In genomic region chr3:81364411-81364810, GRCh38 we compare ENCODE assay signal across 27 cellular contexts.
"Had no signal": no experiment of that assay in that cellular context is flagged by ENCODE, and none has a peak within 500 bp of the region (broad histone marks: within the 10 kb centered on the region; RNA-seq: fewer than 3 reads in every experiment).

No MANE protein-coding gene starts in this region.

- H3K27me3 ChIP-seq: neutrophil, pancreas, right lobe of liver, sigmoid colon, suprapubic skin, testis, tibial artery, transverse colon, upper lobe of right lung, uterus had no signal

- H3K27ac ChIP-seq: neutrophil, pancreas, prostate gland, right lobe of liver, sigmoid colon, suprapubic skin, testis, tibial artery, transverse colon, upper lobe of right lung, uterus had no signal

- H3K4me1 ChIP-seq: pancreas, prostate gland, right lobe of liver, sigmoid colon, suprapubic skin, testis, tibial artery, transverse colon, upper lobe of right lung, uterus had no signal

- ATAC-seq: naive thymus-derived CD8-positive, alpha-beta T cell; natural killer cell treated with Interleukin-12 subunit alpha and Interleukin-12 subunit beta and Interleukin-15 and Interleukin-18, amount 100 ng/mL, for 72 hours; pancreas; right cardiac atrium; right lobe of liver; stimulated activated memory B cell treated with anti-CD40 and anti-IgM and Interleukin-4, amounts not matched to agents 10 μg/mL and 1 μg/mL and 100 μg/mL, for 72 hours; stimulated activated naive CD8-positive, alpha-beta T cell treated with anti-CD3 and anti-CD28 coated beads, Interleukin-15, amount 100 ng/mL, for 72 hours; stimulated activated naive CD8-positive, alpha-beta T cell treated with anti-CD3 and anti-CD28 coated beads, Interleukin-15, Interleukin-2, amounts not matched to agents 100 U/mL and 50 U/mL, for 24 hours; upper lobe of right lung had no signal

- H3K4me3 ChIP-seq: pancreas, prostate gland, right lobe of liver, sigmoid colon, suprapubic skin, testis, tibial artery, transverse colon, upper lobe of right lung, uterus had no signal

- H3K9me3 ChIP-seq: neutrophil, pancreas, prostate gland, sigmoid colon, suprapubic skin, testis, tibial artery, transverse colon, upper lobe of right lung, uterus had no signal

- DNase-seq: naive thymus-derived CD8-positive, alpha-beta T cell; nephron progenitor cell; nucleus accumbens; pancreas; right cardiac atrium; right lobe of liver; sigmoid colon; small intestine; stimulated activated CD4-positive, alpha-beta T cell treated with anti-CD3 and anti-CD28 coated beads, Interleukin-12 subunit alpha, Interleukin-12 subunit beta, amount 100 ng/mL, for 4 hours; stimulated activated CD4-positive, alpha-beta T cell treated with anti-CD3 and anti-CD28 coated beads, Interleukin-1b, Interleukin-23, amount 100 ng/mL, for 48 hours; stimulated activated CD4-positive, alpha-beta T cell treated with anti-CD3 and anti-CD28 coated beads, Interleukin-4, amount 100 ng/mL, for 1 hour; stimulated activated CD4-positive, alpha-beta T cell treated with anti-CD3 and anti-CD28 coated beads, Interleukin-4, amount 100 ng/mL, for 4 hours; stimulated activated CD8-positive, alpha-beta memory T cell treated with anti-CD3 and anti-CD28 coated beads, Interleukin-4, amount 100 ng/mL, for 48 hours; stimulated activated naive CD4-positive, alpha-beta T cell; stimulated activated naive CD8-positive, alpha-beta T cell treated with anti-CD3 and anti-CD28 coated beads, Interleukin-15, amount 100 ng/mL, for 72 hours; stimulated activated naive CD8-positive, alpha-beta T cell treated with anti-CD3 and anti-CD28 coated beads, Interleukin-15, Interleukin-2, amounts not matched to agents 100 U/mL and 50 U/mL, for 24 hours; substantia nigra; testis; tibial artery; transverse colon; upper lobe of right lung; uterus had no signal

- H3K36me3 ChIP-seq: neutrophil, pancreas, prostate gland, right lobe of liver, sigmoid colon, suprapubic skin, tibial artery, transverse colon, upper lobe of right lung, uterus had no signal

- FAIRE-seq: pancreas, small intestine had no signal
